1 cellular context compared by ENCODE assay signal in genomic region chr6:27250955-27251671, GRCh38.
TF ChIP-seq lines count a peak whose summit lies in the region.

No MANE protein-coding gene starts in this region.

TF ChIP-seq in K562, 482 proteins besides CTCF, POLR2A, EP300 and RAD21 (continued from another document and continues in another):
- no peak for TF ChIP-seq ILF3 (IDR thresholded peaks at IDR 0.05; ENCODE audit: borderline replicate concordance)
- peak; percentile 83; the same call in 1 of the 2 replicates for TF ChIP-seq KLF13 (tag; IDR thresholded peaks at IDR 0.05; ENCODE audit: borderline replicate concordance, low read depth)
- no peak for TF ChIP-seq HNRNPUL1 (IDR thresholded peaks at IDR 0.05; ENCODE audit: low read length)
- TF ChIP-seq HDAC1 (IDR thresholded peaks at IDR 0.05) = peak; percentile 24 to 86; a peak in 2 of 4 replicates
- TF ChIP-seq, protein P1, sequence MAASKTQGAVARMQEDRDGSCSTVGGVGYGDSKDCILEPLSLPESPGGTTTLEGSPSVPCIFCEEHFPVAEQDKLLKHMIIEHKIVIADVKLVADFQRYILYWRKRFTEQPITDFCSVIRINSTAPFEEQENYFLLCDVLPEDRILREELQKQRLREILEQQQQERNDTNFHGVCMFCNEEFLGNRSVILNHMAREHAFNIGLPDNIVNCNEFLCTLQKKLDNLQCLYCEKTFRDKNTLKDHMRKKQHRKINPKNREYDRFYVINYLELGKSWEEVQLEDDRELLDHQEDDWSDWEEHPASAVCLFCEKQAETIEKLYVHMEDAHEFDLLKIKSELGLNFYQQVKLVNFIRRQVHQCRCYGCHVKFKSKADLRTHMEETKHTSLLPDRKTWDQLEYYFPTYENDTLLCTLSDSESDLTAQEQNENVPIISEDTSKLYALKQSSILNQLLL (CRISPR knock-in tag; IDR thresholded peaks at IDR 0.05; ENCODE audit: borderline replicate concordance) = no peak
- TF ChIP-seq XRCC5 (IDR thresholded peaks at IDR 0.05; ENCODE audit: low read depth, low read length) = no peak; the same call in 1 of the 2 replicates
- TF ChIP-seq RAD51 (IDR thresholded peaks at IDR 0.05; ENCODE audit: borderline replicate concordance, low read depth) = no peak
- TF ChIP-seq PREB (CRISPR knock-in tag; IDR thresholded peaks at IDR 0.05) = no peak
- TF ChIP-seq ETV5 (CRISPR knock-in tag; IDR thresholded peaks at IDR 0.05; ENCODE audit: low read depth) = peak; percentile 81
- TF ChIP-seq FOSL1 (tag; conservative IDR thresholded peaks at IDR 0.05) = no peak
- TF ChIP-seq CTBP1 (IDR thresholded peaks at IDR 0.05; ENCODE audit: borderline replicate concordance) = peak; percentile 95
- TF ChIP-seq, protein P2, sequence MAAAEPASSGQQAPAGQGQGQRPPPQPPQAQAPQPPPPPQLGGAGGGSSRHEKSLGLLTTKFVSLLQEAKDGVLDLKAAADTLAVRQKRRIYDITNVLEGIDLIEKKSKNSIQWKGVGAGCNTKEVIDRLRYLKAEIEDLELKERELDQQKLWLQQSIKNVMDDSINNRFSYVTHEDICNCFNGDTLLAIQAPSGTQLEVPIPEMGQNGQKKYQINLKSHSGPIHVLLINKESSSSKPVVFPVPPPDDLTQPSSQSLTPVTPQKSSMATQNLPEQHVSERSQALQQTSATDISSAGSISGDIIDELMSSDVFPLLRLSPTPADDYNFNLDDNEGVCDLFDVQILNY (CRISPR knock-in tag; IDR thresholded peaks at IDR 0.05) = no peak
- 0 out of 2 replicates have a peak, but pooled peaks have one; percentile 31 for TF ChIP-seq NFATC3 (IDR thresholded peaks at IDR 0.05)
- no peak for TF ChIP-seq GTF2F1 (IDR thresholded peaks at IDR 0.05; ENCODE audit: low read depth, low read length)
- TF ChIP-seq, protein P3, sequence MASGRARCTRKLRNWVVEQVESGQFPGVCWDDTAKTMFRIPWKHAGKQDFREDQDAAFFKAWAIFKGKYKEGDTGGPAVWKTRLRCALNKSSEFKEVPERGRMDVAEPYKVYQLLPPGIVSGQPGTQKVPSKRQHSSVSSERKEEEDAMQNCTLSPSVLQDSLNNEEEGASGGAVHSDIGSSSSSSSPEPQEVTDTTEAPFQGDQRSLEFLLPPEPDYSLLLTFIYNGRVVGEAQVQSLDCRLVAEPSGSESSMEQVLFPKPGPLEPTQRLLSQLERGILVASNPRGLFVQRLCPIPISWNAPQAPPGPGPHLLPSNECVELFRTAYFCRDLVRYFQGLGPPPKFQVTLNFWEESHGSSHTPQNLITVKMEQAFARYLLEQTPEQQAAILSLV (tag; IDR thresholded peaks at IDR 0.05) = no peak
- TF ChIP-seq TAF7 (tag; IDR thresholded peaks at IDR 0.05) = 0 out of 2 replicates have a peak, but pooled peaks have one; percentile 48
- no peak for TF ChIP-seq E2F6 (IDR thresholded peaks at IDR 0.05; ENCODE audit: borderline replicate concordance in 1 of 2, extremely low read depth in 1 of 2, insufficient read depth in 1 of 2, insufficient read length in 1 of 2, low read depth in 1 of 2, low read length in 1 of 2, poor library complexity in 1 of 2, severe bottlenecking in 1 of 2)
- no peak for TF ChIP-seq REST (CRISPR knock-in tag; IDR thresholded peaks at IDR 0.05; ENCODE audit: low read depth)
- TF ChIP-seq, protein P4, sequence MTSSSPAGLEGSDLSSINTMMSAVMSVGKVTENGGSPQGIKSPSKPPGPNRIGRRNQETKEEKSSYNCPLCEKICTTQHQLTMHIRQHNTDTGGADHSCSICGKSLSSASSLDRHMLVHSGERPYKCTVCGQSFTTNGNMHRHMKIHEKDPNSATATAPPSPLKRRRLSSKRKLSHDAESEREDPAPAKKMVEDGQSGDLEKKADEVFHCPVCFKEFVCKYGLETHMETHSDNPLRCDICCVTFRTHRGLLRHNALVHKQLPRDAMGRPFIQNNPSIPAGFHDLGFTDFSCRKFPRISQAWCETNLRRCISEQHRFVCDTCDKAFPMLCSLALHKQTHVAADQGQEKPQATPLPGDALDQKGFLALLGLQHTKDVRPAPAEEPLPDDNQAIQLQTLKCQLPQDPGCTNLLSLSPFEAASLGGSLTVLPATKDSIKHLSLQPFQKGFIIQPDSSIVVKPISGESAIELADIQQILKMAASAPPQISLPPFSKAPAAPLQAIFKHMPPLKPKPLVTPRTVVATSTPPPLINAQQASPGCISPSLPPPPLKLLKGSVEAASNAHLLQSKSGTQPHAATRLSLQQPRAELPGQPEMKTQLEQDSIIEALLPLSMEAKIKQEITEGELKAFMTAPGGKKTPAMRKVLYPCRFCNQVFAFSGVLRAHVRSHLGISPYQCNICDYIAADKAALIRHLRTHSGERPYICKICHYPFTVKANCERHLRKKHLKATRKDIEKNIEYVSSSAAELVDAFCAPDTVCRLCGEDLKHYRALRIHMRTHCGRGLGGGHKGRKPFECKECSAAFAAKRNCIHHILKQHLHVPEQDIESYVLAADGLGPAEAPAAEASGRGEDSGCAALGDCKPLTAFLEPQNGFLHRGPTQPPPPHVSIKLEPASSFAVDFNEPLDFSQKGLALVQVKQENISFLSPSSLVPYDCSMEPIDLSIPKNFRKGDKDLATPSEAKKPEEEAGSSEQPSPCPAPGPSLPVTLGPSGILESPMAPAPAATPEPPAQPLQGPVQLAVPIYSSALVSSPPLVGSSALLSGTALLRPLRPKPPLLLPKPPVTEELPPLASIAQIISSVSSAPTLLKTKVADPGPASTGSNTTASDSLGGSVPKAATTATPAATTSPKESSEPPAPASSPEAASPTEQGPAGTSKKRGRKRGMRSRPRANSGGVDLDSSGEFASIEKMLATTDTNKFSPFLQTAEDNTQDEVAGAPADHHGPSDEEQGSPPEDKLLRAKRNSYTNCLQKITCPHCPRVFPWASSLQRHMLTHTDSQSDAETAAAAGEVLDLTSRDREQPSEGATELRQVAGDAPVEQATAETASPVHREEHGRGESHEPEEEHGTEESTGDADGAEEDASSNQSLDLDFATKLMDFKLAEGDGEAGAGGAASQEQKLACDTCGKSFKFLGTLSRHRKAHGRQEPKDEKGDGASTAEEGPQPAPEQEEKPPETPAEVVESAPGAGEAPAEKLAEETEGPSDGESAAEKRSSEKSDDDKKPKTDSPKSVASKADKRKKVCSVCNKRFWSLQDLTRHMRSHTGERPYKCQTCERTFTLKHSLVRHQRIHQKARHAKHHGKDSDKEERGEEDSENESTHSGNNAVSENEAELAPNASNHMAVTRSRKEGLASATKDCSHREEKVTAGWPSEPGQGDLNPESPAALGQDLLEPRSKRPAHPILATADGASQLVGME (CRISPR knock-in tag; IDR thresholded peaks at IDR 0.05) = no peak
- no peak for TF ChIP-seq FIP1L1 (IDR thresholded peaks at IDR 0.05; ENCODE audit: low read depth, low read length, poor library complexity, severe bottlenecking)
- no peak for TF ChIP-seq ZNF274 (IDR thresholded peaks at IDR 0.05; ENCODE audit: borderline replicate concordance, low read depth, low read length)
- no peak for TF ChIP-seq ZNF583 (CRISPR knock-in tag; IDR thresholded peaks at IDR 0.05)
- TF ChIP-seq ARID1B (IDR thresholded peaks at IDR 0.05) = peak; percentile 62
- peak in 1 of 2 experiments; percentile 53; a peak in 1 of 3 replicates for TF ChIP-seq CBX3 (IDR thresholded peaks at IDR 0.05; ENCODE audit: borderline replicate concordance in 1 of 2, low read length in 2 of 2)
- no peak for TF ChIP-seq ZNF77 (CRISPR knock-in tag; IDR thresholded peaks at IDR 0.05)
- peak; percentile 77 for TF ChIP-seq LCOR (CRISPR knock-in tag; IDR thresholded peaks at IDR 0.05)
- TF ChIP-seq HIVEP1 (CRISPR knock-in tag; IDR thresholded peaks at IDR 0.05) = no peak
- TF ChIP-seq, protein P5, sequence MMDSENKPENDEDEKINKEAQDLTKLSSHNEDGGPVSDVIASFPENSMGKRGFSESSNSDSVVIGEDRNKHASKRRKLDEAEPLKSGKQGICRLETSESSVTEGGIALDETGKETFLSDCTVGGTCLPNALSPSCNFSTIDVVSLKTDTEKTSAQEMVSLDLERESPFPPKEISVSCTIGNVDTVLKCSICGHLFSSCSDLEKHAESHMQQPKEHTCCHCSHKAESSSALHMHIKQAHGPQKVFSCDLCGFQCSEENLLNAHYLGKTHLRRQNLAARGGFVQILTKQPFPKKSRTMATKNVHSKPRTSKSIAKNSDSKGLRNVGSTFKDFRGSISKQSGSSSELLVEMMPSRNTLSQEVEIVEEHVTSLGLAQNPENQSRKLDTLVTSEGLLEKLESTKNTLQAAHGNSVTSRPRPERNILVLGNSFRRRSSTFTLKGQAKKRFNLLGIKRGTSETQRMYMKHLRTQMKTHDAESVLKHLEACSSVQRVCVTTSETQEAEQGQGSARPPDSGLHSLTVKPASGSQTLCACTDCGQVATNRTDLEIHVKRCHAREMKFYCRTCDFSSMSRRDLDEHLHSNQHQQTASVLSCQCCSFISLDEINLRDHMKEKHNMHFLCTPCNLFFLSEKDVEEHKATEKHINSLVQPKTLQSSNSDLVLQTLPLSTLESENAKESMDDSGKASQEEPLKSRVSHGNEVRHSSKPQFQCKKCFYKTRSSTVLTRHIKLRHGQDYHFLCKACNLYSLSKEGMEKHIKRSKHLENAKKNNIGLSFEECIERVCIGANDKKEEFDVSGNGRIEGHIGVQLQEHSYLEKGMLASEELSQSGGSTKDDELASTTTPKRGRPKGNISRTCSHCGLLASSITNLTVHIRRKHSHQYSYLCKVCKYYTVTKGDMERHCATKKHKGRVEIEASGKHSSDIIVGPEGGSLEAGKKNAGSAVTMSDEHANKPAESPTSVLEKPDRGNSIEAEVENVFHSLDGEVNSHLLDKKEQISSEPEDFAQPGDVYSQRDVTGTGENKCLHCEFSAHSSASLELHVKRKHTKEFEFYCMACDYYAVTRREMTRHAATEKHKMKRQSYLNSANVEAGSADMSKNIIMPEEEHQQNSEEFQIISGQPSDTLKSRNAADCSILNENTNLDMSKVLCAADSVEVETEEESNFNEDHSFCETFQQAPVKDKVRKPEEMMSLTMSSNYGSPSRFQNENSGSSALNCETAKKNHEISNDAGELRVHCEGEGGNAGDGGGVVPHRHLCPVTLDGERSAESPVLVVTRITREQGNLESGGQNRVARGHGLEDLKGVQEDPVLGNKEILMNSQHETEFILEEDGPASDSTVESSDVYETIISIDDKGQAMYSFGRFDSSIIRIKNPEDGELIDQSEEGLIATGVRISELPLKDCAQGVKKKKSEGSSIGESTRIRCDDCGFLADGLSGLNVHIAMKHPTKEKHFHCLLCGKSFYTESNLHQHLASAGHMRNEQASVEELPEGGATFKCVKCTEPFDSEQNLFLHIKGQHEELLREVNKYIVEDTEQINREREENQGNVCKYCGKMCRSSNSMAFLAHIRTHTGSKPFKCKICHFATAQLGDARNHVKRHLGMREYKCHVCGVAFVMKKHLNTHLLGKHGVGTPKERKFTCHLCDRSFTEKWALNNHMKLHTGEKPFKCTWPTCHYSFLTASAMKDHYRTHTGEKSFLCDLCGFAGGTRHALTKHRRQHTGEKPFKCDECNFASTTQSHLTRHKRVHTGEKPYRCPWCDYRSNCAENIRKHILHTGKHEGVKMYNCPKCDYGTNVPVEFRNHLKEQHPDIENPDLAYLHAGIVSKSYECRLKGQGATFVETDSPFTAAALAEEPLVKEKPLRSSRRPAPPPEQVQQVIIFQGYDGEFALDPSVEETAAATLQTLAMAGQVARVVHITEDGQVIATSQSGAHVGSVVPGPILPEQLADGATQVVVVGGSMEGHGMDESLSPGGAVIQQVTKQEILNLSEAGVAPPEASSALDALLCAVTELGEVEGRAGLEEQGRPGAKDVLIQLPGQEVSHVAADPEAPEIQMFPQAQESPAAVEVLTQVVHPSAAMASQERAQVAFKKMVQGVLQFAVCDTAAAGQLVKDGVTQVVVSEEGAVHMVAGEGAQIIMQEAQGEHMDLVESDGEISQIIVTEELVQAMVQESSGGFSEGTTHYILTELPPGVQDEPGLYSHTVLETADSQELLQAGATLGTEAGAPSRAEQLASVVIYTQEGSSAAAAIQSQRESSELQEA (IDR thresholded peaks at IDR 0.05; ENCODE audit: low read depth) = no peak
- TF ChIP-seq KAT2B (IDR thresholded peaks at IDR 0.05; ENCODE audit: low read depth, low read length) = no peak
- no peak for TF ChIP-seq HMG20B (CRISPR knock-in tag; IDR thresholded peaks at IDR 0.05)
